In the genomic region with DNA sequence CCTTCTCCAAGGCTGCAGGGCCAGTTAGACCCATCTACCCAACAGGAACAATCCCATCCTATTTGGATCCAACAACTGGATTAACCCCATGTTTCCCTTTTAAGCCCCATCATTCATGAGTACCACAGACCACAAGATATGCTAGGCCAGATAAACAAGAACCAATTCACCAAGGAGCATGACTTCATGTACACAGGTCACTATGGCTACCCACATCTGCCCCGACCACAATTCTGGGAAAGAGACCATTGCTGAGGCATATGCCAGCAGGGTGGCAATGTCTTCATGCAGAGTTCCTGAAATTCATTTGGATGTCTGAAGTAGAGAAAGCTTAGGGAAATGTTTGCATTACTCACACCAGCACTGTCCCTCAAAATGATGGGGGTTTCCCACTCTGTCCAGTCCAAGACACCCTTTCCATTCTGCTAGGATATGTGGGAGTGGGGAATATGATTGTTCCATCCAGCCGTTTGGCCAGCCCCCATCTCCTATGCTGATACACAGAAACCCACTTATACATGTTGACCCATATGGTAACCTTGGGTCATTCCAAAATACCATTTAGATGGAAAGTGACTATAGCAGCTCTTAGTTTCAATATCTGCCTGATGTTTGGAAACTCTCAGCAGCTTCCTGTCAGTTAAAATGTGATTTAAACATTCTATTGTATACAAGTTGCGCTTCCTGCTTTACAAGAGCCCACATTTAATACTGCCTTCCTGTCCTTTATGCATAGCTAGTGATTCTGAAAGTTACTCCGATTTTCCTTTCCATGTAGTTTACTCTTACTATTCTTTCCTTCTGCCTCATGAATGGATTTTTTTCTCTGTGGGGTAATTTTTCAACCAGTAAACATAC, we compare ENCODE assay signal across 16 cellular contexts.
DNase-seq lines count a peak whose midpoint lies in the region; ATAC-seq and TF ChIP-seq lines count a peak whose summit lies in the region.
"Had no signal": no experiment of that assay in that cellular context is flagged by ENCODE, and none has a peak within 500 bp of the region (broad histone marks: within the 10 kb centered on the region; RNA-seq: fewer than 3 reads in every experiment).

No MANE protein-coding gene starts in this region.

- no peak overlapping the region for H3K4ac ChIP-seq in mesenchymal stem cell (ENCODE audit: low read depth in 1 of 2, low read length in 2 of 2)

- no peak overlapping the region for H2BK15ac ChIP-seq in mesenchymal stem cell (ENCODE audit: low read depth, poor library complexity, severe bottlenecking)

- no peak overlapping the region for H4K91ac ChIP-seq in mesenchymal stem cell (ENCODE audit: low read length)

- no peak overlapping the region for H2BK12ac ChIP-seq in mesenchymal stem cell (ENCODE audit: low read length in 2 of 2)

- no peak overlapping the region for H4K8ac ChIP-seq in mesenchymal stem cell (ENCODE audit: low read length)

- no peak overlapping the region for H2AFZ ChIP-seq in DND-41 (ENCODE audit: low read depth, low read length)
- H2AFZ ChIP-seq in mesenchymal stem cell (ENCODE audit: low read depth, low read length) = no peak overlapping the region

- ATAC-seq in DND-41 (ENCODE audit: insufficient read depth, low read depth) = peak; percentile 54; the same call in 1 of the 3 replicates
- peak; percentile 74 for ATAC-seq in HG02884 (IDR thresholded peaks at IDR 0.05; ENCODE audit: unreplicated experiment)
- ATAC-seq in activated CD8-positive, alpha-beta T cell treated with anti-CD3 and anti-CD28 coated beads for 36 hours = peak; percentile 56
- ATAC-seq in GM18498 (IDR thresholded peaks at IDR 0.05; ENCODE audit: unreplicated experiment) = no peak
- no peak for ATAC-seq in HG02588 (IDR thresholded peaks at IDR 0.05; ENCODE audit: unreplicated experiment)
- ATAC-seq: gastrocnemius medialis, WTC11 had no signal

- peak overlapping the region; percentile 50; the same call in 1 of the 2 replicates for H3K27ac ChIP-seq in DND-41 (ENCODE audit: low read length)
- no peak overlapping the region for H3K27ac ChIP-seq in mesenchymal stem cell (ENCODE audit: low read length, poor library complexity, severe bottlenecking)
- H3K27ac ChIP-seq in esophagus muscularis mucosa (replicated peaks in 1 of 4) = no peak overlapping the region
- H3K27ac ChIP-seq: dorsolateral prefrontal cortex, gastrocnemius medialis, neutrophil had no signal

- H3K36me3 Mint-ChIP-seq in activated CD8-positive, alpha-beta T cell treated with anti-CD3 and anti-CD28 coated beads for 36 hours (ENCODE audit: low read depth) = peaks cover 6% of the 10 kb centered on the region

- H3K4me2 ChIP-seq in DND-41 (ENCODE audit: insufficient read depth, low read length) (no peak overlapping the region), mesenchymal stem cell (ENCODE audit: low read length, poor library complexity, severe bottlenecking) (no peak overlapping the region)

- intact Hi-C loops in activated CD8-positive, alpha-beta T cell treated with anti-CD3 and anti-CD28 coated beads for 36 hours (cut with micrococcal nuclease) = no loop called here
- intact Hi-C loops in esophagus muscularis mucosa (cut with DNase I) = no loop called here

- H3K23ac ChIP-seq in mesenchymal stem cell (ENCODE audit: low read length in 2 of 2) = no peak overlapping the region

- no peaks in the 10 kb centered on the region for H4K20me1 ChIP-seq in DND-41 (ENCODE audit: insufficient read depth, low read length)

- CTCF ChIA-PET in activated CD8-positive, alpha-beta T cell treated with anti-CD3 and anti-CD28 coated beads for 36 hours (lab: Charles Lee) = interaction anchor here (1.1 kb wide), 1 partner anchor 219 kb away, joined by 3 read pairs; no protein-coding TSS in a partner anchor

- H3K9me3 ChIP-seq in DND-41 (ENCODE audit: insufficient read depth, low read length, severe bottlenecking) = no peaks in the 10 kb centered on the region
- peaks cover 4% of the 10 kb centered on the region for H3K9me3 ChIP-seq in mesenchymal stem cell (ENCODE audit: control insufficient read depth, low read length)
- H3K9me3 ChIP-seq in esophagus muscularis mucosa = no peaks in the 10 kb centered on the region
- H3K9me3 ChIP-seq: gastrocnemius medialis, neutrophil had no signal

- no peak overlapping the region for H2BK120ac ChIP-seq in mesenchymal stem cell (ENCODE audit: low read depth, low read length)

- peak overlapping the region in 1 of 2 experiments; percentile 21 for H3K18ac ChIP-seq in mesenchymal stem cell (ENCODE audit: low read depth in 1 of 2, low read length in 2 of 2)

- H3K4me3 ChIP-seq in DND-41 (ENCODE audit: low read depth in 1 of 2, low read length in 2 of 2) (no peak overlapping the region), mesenchymal stem cell (ENCODE audit: insufficient read depth in 1 of 2, low read depth in 1 of 2, low read length in 2 of 2) (no peak overlapping the region), esophagus muscularis mucosa (no peak overlapping the region)
- H3K4me3 ChIP-seq: dorsolateral prefrontal cortex, gastrocnemius medialis had no signal

- H3K79me1 ChIP-seq in mesenchymal stem cell (replicated peaks; ENCODE audit: low read length, poor library complexity, severe bottlenecking) = no peaks in the 10 kb centered on the region

- no peak for TF ChIP-seq POLR2A in esophagus muscularis mucosa (IDR thresholded peaks at IDR 0.05; ENCODE audit: low read depth)

- no CpG with 5 or more reads among the region's 4 CpGs for WGBS in mesenchymal stem cell
- 60% methylated on average over 4 of the region's 4 CpGs for WGBS in esophagus muscularis mucosa

- DNase-seq in DND-41 = no peak
- no peak for DNase-seq in activated CD8-positive, alpha-beta T cell treated with anti-CD3 and anti-CD28 coated beads for 36 hours
- peak; percentile 79 for DNase-seq in mesenchymal stem cell
- no peak for DNase-seq in esophagus muscularis mucosa (ENCODE audit: extremely low spot score)
- DNase-seq in midbrain (lab: John Stamatoyannopoulos, UW) = no peak
- DNase-seq: dorsolateral prefrontal cortex, gastrocnemius medialis, HCEC 1CT, KG1, NCI-H446, SHP77 treated with DMSO at 0.1 percent for 48 hours had no signal

- H3K27ac Mint-ChIP-seq in activated CD8-positive, alpha-beta T cell treated with anti-CD3 and anti-CD28 coated beads for 36 hours = peak overlapping the region; percentile 86
- H3K27ac Mint-ChIP-seq: WTC11 had no signal

- H3K36me3 ChIP-seq in DND-41 (ENCODE audit: insufficient read depth, low read length) (no peaks in the 10 kb centered on the region), mesenchymal stem cell (ENCODE audit: control insufficient read depth in 1 of 2, insufficient read depth in 2 of 2, low read depth in 1 of 2, low read length in 2 of 2) (peaks cover 0 to 4% of the 10 kb centered on the region in 2 experiments), esophagus muscularis mucosa (no peaks in the 10 kb centered on the region)
- H3K36me3 ChIP-seq: gastrocnemius medialis, neutrophil had no signal

- TF ChIP-seq CTCF in DND-41 (IDR thresholded peaks at IDR 0.05; ENCODE audit: borderline replicate concordance, extremely low read depth, low read length, poor library complexity, severe bottlenecking) = no peak
- no peak for TF ChIP-seq CTCF in activated CD8-positive, alpha-beta T cell treated with anti-CD3 and anti-CD28 coated beads for 36 hours (IDR thresholded peaks at IDR 0.05)
- no peak for TF ChIP-seq CTCF in esophagus muscularis mucosa (IDR thresholded peaks at IDR 0.05)

- POLR2A ChIA-PET in activated CD8-positive, alpha-beta T cell treated with anti-CD3 and anti-CD28 coated beads for 36 hours (lab: Charles Lee) = interaction anchor here (1.5 kb wide), 1 partner anchor 16 kb away, joined by 4 read pairs; no protein-coding TSS in a partner anchor

- H2BK5ac ChIP-seq in mesenchymal stem cell (ENCODE audit: low read depth, low read length, poor library complexity, severe bottlenecking) = no peak overlapping the region

- H3K4me1 ChIP-seq in DND-41 (ENCODE audit: insufficient read depth, low read length) (peaks cover 22% of the 10 kb centered on the region), mesenchymal stem cell (ENCODE audit: control insufficient read depth, insufficient read depth, low read depth, low read length) (no peaks in the 10 kb centered on the region), esophagus muscularis mucosa (no peaks in the 10 kb centered on the region)
- H3K4me1 ChIP-seq: gastrocnemius medialis had no signal

- no peak overlapping the region for H3K4me3 Mint-ChIP-seq in activated CD8-positive, alpha-beta T cell treated with anti-CD3 and anti-CD28 coated beads for 36 hours
- H3K4me3 Mint-ChIP-seq: WTC11 had no signal

- no peaks in the 10 kb centered on the region for H3K27me3 ChIP-seq in DND-41 (ENCODE audit: insufficient read depth, low read length, poor library complexity)
- peaks cover 0 to 21% of the 10 kb centered on the region in 2 experiments for H3K27me3 ChIP-seq in mesenchymal stem cell (ENCODE audit: control insufficient read depth in 1 of 2, insufficient read depth in 1 of 2, low read length in 2 of 2)
- H3K27me3 ChIP-seq in esophagus muscularis mucosa = no peaks in the 10 kb centered on the region
- H3K27me3 ChIP-seq: gastrocnemius medialis, neutrophil had no signal

- H2AK5ac ChIP-seq in mesenchymal stem cell (ENCODE audit: low read length, severe bottlenecking) = no peak overlapping the region

- peaks cover 18% of the 10 kb centered on the region for H3K4me1 Mint-ChIP-seq in activated CD8-positive, alpha-beta T cell treated with anti-CD3 and anti-CD28 coated beads for 36 hours (ENCODE audit: low read depth)

- H3K9ac ChIP-seq in DND-41 (ENCODE audit: low read depth, low read length) (no peak overlapping the region), mesenchymal stem cell (ENCODE audit: low read length) (no peak overlapping the region)

- no peaks in the 10 kb centered on the region for H3K27me3 Mint-ChIP-seq in activated CD8-positive, alpha-beta T cell treated with anti-CD3 and anti-CD28 coated beads for 36 hours

- no peak for TF ChIP-seq EP300 in esophagus muscularis mucosa (IDR thresholded peaks at IDR 0.05)

- H3K9me3 Mint-ChIP-seq in activated CD8-positive, alpha-beta T cell treated with anti-CD3 and anti-CD28 coated beads for 36 hours = no peaks in the 10 kb centered on the region

- H3K14ac ChIP-seq in mesenchymal stem cell (ENCODE audit: low read length in 2 of 2) = no peak overlapping the region

- no peaks in the 10 kb centered on the region for H3K79me2 ChIP-seq in DND-41 (ENCODE audit: insufficient read depth, low read length)

Comparison
In these comparisons a context has a peak if more than half of its experiments do, and no peak if none do; other contexts are left out.
1. ATAC-seq: peak in DND-41 (single experiment), HG02884 (single experiment) and activated CD8-positive, alpha-beta T cell treated with anti-CD3 and anti-CD28 coated beads for 36 hours (single experiment); none in GM18498 (single experiment) and HG02588 (single experiment).